1 cellular context compared by ENCODE assay signal in genomic region chr12:53159195-53159834, GRCh38.
TF ChIP-seq lines count a peak whose summit lies in the region.

No MANE protein-coding gene starts in this region.

TF ChIP-seq in HepG2, 621 proteins besides CTCF, POLR2A, EP300 and RAD21 (continued from another document and continues in another):
- TF ChIP-seq ARID4A (CRISPR knock-in tag; IDR thresholded peaks at IDR 0.05; ENCODE audit: borderline replicate concordance) (peak; percentile 59; the same call in 1 of the 2 replicates), ZNF160 (CRISPR knock-in tag; IDR thresholded peaks at IDR 0.05) (no peak), SNRNP70 (IDR thresholded peaks at IDR 0.05; ENCODE audit: low read depth, low read length) (no peak), ZNF776 (CRISPR knock-in tag; IDR thresholded peaks at IDR 0.05) (no peak), MED13 (CRISPR knock-in tag; IDR thresholded peaks at IDR 0.05) (no peak), ZNF687 (CRISPR knock-in tag; IDR thresholded peaks at IDR 0.05) (peak; percentile 57), IKZF5 (CRISPR knock-in tag; IDR thresholded peaks at IDR 0.05) (peak; percentile 36; the same call in 1 of the 2 replicates), ZNF704 (CRISPR knock-in tag; IDR thresholded peaks at IDR 0.05; ENCODE audit: borderline replicate concordance) (no peak), CHD2 (IDR thresholded peaks at IDR 0.05; ENCODE audit: low read depth, low read length) (no peak), XRCC5 (optimal IDR thresholded peaks at IDR 0.05; ENCODE audit: low read length) (peak; percentile 93), ZNF569 (CRISPR knock-in tag; IDR thresholded peaks at IDR 0.05; ENCODE audit: borderline replicate concordance) (no peak), POGK (CRISPR knock-in tag; conservative IDR thresholded peaks at IDR 0.05) (no peak), MIXL1 (CRISPR knock-in tag; IDR thresholded peaks at IDR 0.05) (0 out of 2 replicates have a peak, but pooled peaks have one; percentile 54), ZNF572 (CRISPR knock-in tag; IDR thresholded peaks at IDR 0.05) (peak; percentile 78; the same call in 1 of the 2 replicates), GATA4 (IDR thresholded peaks at IDR 0.05; ENCODE audit: borderline replicate concordance, low read depth) (no peak), ZNF770 (CRISPR knock-in tag; IDR thresholded peaks at IDR 0.05) (no peak), NR2F2 (IDR thresholded peaks at IDR 0.05; ENCODE audit: borderline replicate concordance, low read depth) (no peak), TGIF2 (CRISPR knock-in tag; IDR thresholded peaks at IDR 0.05) (peak; percentile 54; the same call in 1 of the 2 replicates), ISL2 (CRISPR knock-in tag; IDR thresholded peaks at IDR 0.05) (no peak; the same call in 1 of the 2 replicates), HNRNPH1 (optimal IDR thresholded peaks at IDR 0.05; ENCODE audit: low read depth, low read length) (peak; percentile 38), NAIF1 (CRISPR knock-in tag; IDR thresholded peaks at IDR 0.05; ENCODE audit: borderline replicate concordance) (no peak), ZFAT (CRISPR knock-in tag; conservative IDR thresholded peaks at IDR 0.05) (no peak), ZNF691 (CRISPR knock-in tag; IDR thresholded peaks at IDR 0.05; ENCODE audit: borderline replicate concordance, low read depth) (peak; percentile 75; the same call in 1 of the 2 replicates), MYC (CRISPR knock-in tag; IDR thresholded peaks at IDR 0.05; ENCODE audit: borderline replicate concordance) (peak; percentile 57; the same call in 1 of the 2 replicates), ELF1 (CRISPR knock-in tag; IDR thresholded peaks at IDR 0.05) (no peak), JDP2 (CRISPR knock-in tag; IDR thresholded peaks at IDR 0.05; ENCODE audit: borderline replicate concordance) (no peak), GATAD1 (CRISPR knock-in tag; IDR thresholded peaks at IDR 0.05) (peak; percentile 27; the same call in 1 of the 2 replicates), MXD1 (CRISPR knock-in tag; IDR thresholded peaks at IDR 0.05) (0 out of 2 replicates have a peak, but pooled peaks have one; percentile 29), ZNF710 (CRISPR knock-in tag; IDR thresholded peaks at IDR 0.05; ENCODE audit: borderline replicate concordance) (no peak), PHB2 (IDR thresholded peaks at IDR 0.05; ENCODE audit: partially characterized antibody) (no peak), TOE1 (CRISPR knock-in tag; IDR thresholded peaks at IDR 0.05) (no peak), ZFP90 (CRISPR knock-in tag; IDR thresholded peaks at IDR 0.05; ENCODE audit: borderline replicate concordance) (no peak), FOSL2 (CRISPR knock-in tag; IDR thresholded peaks at IDR 0.05) (0 out of 2 replicates have a peak, but pooled peaks have one; percentile 10), TFDP2 (CRISPR knock-in tag; IDR thresholded peaks at IDR 0.05) (0 out of 2 replicates have a peak, but pooled peaks have one; percentile 20), ZNF772 (CRISPR knock-in tag; IDR thresholded peaks at IDR 0.05) (no peak), CENPBD1 (CRISPR knock-in tag; IDR thresholded peaks at IDR 0.05; ENCODE audit: borderline replicate concordance, low read depth) (no peak), TRIM24 (CRISPR knock-in tag; IDR thresholded peaks at IDR 0.05) (no peak), SRSF9 (IDR thresholded peaks at IDR 0.05; ENCODE audit: borderline replicate concordance, insufficient read depth, low read depth, low read length, poor library complexity, severe bottlenecking) (no peak)
